ENCODE assay signal across 9 cellular contexts in genomic region chr6:141464490-141464889, GRCh38.
DNase-seq lines count a peak whose midpoint lies in the region; ATAC-seq and TF ChIP-seq lines count a peak whose summit lies in the region.
"Had no signal": no experiment of that assay in that cellular context is flagged by ENCODE, and none has a peak within 500 bp of the region (broad histone marks: within the 10 kb centered on the region; RNA-seq: fewer than 3 reads in every experiment).

No MANE protein-coding gene starts in this region.

- peak; percentile 58 for DNase-seq in NCI-H82 (lab: John Stamatoyannopoulos, UW)
- no peak for DNase-seq in NCI-H82 treated with DMSO at 0.1 percent for 48 hours (lab: John Stamatoyannopoulos, UW; ENCODE audit: unreplicated experiment)
- DNase-seq in NCI-H2196 treated with DMSO at 0.1 percent for 48 hours (lab: John Stamatoyannopoulos, UW; ENCODE audit: unreplicated experiment), result peak; percentile 93
- peak; percentile 87 for DNase-seq in fibroblast of mammary gland (ENCODE audit: low read depth)
- no peak for DNase-seq in mesenteric fat pad (ENCODE audit: low spot score)
- no peak for DNase-seq in activated CD4-positive, CD25-positive, alpha-beta regulatory T cell treated with anti-CD3 and anti-CD28 coated beads, Interleukin-2, amount 50 U/mL, for 72 hours
- no peak for DNase-seq in stimulated activated CD8-positive, alpha-beta memory T cell treated with anti-CD3 and anti-CD28 coated beads, Interleukin-4, amount 100 ng/mL, for 48 hours

- TF ChIP-seq CTCF in fibroblast of mammary gland (conservative IDR thresholded peaks at IDR 0.05; ENCODE audit: control insufficient read depth, insufficient read depth, low read depth, low read length), result no peak

- no peak overlapping the region for H3K4me3 ChIP-seq in fibroblast of mammary gland (ENCODE audit: control insufficient read depth, low read depth, low read length)
- H3K4me3 ChIP-seq: SJSA1 had no signal

- peak; percentile 60 for ATAC-seq in HG03039 (IDR thresholded peaks at IDR 0.05; ENCODE audit: unreplicated experiment)

Comparison
In these comparisons a context has a peak if more than half of its experiments do, and no peak if none do; other contexts are left out.
1. DNase-seq: peak in NCI-H82 (single experiment), NCI-H2196 treated with DMSO at 0.1 percent for 48 hours (single experiment) and fibroblast of mammary gland (single experiment); none in NCI-H82 treated with DMSO at 0.1 percent for 48 hours (single experiment), mesenteric fat pad (single experiment), activated CD4-positive, CD25-positive, alpha-beta regulatory T cell treated with anti-CD3 and anti-CD28 coated beads, Interleukin-2, amount 50 U/mL, for 72 hours (single experiment) and stimulated activated CD8-positive, alpha-beta memory T cell treated with anti-CD3 and anti-CD28 coated beads, Interleukin-4, amount 100 ng/mL, for 48 hours (single experiment).